ENCODE assay signal across 1 cellular context in the genomic region with DNA sequence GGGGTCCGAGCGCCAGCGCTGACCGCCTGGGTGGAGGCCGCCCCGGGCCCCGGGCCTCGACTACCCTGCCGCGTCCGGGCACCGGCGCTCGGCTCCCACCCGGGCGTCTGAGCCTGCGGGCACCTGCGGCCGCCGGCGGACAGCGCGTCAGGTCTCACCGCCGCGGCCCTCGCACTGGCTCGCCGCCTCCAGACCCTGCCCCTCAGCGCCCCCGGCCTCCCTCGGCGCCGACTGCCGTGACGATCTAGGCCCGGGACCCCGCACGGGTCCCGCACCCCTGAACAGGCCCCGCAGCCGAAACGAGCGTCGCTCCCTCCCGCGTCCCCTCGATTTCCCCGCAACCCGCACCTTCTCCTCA.
A peak's percentile ranks its signal among the peaks of the same experiment; 100 is the strongest.
TF ChIP-seq lines count a peak whose summit lies in the region.

No MANE protein-coding gene starts in this region.

TF ChIP-seq in K562, 482 proteins besides CTCF, POLR2A, EP300 and RAD21 (continued from another document and continues in another):
- TF ChIP-seq, protein P1, sequence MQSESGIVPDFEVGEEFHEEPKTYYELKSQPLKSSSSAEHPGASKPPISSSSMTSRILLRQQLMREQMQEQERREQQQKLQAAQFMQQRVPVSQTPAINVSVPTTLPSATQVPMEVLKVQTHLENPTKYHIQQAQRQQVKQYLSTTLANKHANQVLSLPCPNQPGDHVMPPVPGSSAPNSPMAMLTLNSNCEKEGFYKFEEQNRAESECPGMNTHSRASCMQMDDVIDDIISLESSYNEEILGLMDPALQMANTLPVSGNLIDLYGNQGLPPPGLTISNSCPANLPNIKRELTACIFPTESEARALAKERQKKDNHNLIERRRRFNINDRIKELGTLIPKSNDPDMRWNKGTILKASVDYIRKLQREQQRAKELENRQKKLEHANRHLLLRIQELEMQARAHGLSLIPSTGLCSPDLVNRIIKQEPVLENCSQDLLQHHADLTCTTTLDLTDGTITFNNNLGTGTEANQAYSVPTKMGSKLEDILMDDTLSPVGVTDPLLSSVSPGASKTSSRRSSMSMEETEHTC (IDR thresholded peaks at IDR 0.05) = no peak
- TF ChIP-seq STAT5A (IDR thresholded peaks at IDR 0.05; ENCODE audit: borderline replicate concordance, low read length) = no peak
- peak in 1 of 2 experiments; percentile 69; a peak in 1 of 4 replicates for TF ChIP-seq SIN3A (IDR thresholded peaks at IDR 0.05; ENCODE audit: borderline replicate concordance in 2 of 2, control insufficient read depth in 1 of 2, low read depth in 2 of 2, low read length in 2 of 2)
- TF ChIP-seq, protein P2, sequence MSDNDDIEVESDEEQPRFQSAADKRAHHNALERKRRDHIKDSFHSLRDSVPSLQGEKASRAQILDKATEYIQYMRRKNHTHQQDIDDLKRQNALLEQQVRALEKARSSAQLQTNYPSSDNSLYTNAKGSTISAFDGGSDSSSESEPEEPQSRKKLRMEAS (CRISPR knock-in tag; IDR thresholded peaks at IDR 0.05) = no peak
- TF ChIP-seq, protein P3, sequence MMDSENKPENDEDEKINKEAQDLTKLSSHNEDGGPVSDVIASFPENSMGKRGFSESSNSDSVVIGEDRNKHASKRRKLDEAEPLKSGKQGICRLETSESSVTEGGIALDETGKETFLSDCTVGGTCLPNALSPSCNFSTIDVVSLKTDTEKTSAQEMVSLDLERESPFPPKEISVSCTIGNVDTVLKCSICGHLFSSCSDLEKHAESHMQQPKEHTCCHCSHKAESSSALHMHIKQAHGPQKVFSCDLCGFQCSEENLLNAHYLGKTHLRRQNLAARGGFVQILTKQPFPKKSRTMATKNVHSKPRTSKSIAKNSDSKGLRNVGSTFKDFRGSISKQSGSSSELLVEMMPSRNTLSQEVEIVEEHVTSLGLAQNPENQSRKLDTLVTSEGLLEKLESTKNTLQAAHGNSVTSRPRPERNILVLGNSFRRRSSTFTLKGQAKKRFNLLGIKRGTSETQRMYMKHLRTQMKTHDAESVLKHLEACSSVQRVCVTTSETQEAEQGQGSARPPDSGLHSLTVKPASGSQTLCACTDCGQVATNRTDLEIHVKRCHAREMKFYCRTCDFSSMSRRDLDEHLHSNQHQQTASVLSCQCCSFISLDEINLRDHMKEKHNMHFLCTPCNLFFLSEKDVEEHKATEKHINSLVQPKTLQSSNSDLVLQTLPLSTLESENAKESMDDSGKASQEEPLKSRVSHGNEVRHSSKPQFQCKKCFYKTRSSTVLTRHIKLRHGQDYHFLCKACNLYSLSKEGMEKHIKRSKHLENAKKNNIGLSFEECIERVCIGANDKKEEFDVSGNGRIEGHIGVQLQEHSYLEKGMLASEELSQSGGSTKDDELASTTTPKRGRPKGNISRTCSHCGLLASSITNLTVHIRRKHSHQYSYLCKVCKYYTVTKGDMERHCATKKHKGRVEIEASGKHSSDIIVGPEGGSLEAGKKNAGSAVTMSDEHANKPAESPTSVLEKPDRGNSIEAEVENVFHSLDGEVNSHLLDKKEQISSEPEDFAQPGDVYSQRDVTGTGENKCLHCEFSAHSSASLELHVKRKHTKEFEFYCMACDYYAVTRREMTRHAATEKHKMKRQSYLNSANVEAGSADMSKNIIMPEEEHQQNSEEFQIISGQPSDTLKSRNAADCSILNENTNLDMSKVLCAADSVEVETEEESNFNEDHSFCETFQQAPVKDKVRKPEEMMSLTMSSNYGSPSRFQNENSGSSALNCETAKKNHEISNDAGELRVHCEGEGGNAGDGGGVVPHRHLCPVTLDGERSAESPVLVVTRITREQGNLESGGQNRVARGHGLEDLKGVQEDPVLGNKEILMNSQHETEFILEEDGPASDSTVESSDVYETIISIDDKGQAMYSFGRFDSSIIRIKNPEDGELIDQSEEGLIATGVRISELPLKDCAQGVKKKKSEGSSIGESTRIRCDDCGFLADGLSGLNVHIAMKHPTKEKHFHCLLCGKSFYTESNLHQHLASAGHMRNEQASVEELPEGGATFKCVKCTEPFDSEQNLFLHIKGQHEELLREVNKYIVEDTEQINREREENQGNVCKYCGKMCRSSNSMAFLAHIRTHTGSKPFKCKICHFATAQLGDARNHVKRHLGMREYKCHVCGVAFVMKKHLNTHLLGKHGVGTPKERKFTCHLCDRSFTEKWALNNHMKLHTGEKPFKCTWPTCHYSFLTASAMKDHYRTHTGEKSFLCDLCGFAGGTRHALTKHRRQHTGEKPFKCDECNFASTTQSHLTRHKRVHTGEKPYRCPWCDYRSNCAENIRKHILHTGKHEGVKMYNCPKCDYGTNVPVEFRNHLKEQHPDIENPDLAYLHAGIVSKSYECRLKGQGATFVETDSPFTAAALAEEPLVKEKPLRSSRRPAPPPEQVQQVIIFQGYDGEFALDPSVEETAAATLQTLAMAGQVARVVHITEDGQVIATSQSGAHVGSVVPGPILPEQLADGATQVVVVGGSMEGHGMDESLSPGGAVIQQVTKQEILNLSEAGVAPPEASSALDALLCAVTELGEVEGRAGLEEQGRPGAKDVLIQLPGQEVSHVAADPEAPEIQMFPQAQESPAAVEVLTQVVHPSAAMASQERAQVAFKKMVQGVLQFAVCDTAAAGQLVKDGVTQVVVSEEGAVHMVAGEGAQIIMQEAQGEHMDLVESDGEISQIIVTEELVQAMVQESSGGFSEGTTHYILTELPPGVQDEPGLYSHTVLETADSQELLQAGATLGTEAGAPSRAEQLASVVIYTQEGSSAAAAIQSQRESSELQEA (IDR thresholded peaks at IDR 0.05; ENCODE audit: low read depth) = no peak
- TF ChIP-seq ILK (tag; IDR thresholded peaks at IDR 0.05; ENCODE audit: borderline replicate concordance, low read depth) = no peak
- no peak for TF ChIP-seq MLX (CRISPR knock-in tag; conservative IDR thresholded peaks at IDR 0.05)
- no peak for TF ChIP-seq BRCA1 (IDR thresholded peaks at IDR 0.05)
- TF ChIP-seq BRCA1 (CRISPR knock-in tag; IDR thresholded peaks at IDR 0.05) = no peak
- peak; percentile 75; the same call in 1 of the 2 replicates for TF ChIP-seq SRSF3 (IDR thresholded peaks at IDR 0.05; ENCODE audit: insufficient read depth, low read length)
- TF ChIP-seq, protein P4, sequence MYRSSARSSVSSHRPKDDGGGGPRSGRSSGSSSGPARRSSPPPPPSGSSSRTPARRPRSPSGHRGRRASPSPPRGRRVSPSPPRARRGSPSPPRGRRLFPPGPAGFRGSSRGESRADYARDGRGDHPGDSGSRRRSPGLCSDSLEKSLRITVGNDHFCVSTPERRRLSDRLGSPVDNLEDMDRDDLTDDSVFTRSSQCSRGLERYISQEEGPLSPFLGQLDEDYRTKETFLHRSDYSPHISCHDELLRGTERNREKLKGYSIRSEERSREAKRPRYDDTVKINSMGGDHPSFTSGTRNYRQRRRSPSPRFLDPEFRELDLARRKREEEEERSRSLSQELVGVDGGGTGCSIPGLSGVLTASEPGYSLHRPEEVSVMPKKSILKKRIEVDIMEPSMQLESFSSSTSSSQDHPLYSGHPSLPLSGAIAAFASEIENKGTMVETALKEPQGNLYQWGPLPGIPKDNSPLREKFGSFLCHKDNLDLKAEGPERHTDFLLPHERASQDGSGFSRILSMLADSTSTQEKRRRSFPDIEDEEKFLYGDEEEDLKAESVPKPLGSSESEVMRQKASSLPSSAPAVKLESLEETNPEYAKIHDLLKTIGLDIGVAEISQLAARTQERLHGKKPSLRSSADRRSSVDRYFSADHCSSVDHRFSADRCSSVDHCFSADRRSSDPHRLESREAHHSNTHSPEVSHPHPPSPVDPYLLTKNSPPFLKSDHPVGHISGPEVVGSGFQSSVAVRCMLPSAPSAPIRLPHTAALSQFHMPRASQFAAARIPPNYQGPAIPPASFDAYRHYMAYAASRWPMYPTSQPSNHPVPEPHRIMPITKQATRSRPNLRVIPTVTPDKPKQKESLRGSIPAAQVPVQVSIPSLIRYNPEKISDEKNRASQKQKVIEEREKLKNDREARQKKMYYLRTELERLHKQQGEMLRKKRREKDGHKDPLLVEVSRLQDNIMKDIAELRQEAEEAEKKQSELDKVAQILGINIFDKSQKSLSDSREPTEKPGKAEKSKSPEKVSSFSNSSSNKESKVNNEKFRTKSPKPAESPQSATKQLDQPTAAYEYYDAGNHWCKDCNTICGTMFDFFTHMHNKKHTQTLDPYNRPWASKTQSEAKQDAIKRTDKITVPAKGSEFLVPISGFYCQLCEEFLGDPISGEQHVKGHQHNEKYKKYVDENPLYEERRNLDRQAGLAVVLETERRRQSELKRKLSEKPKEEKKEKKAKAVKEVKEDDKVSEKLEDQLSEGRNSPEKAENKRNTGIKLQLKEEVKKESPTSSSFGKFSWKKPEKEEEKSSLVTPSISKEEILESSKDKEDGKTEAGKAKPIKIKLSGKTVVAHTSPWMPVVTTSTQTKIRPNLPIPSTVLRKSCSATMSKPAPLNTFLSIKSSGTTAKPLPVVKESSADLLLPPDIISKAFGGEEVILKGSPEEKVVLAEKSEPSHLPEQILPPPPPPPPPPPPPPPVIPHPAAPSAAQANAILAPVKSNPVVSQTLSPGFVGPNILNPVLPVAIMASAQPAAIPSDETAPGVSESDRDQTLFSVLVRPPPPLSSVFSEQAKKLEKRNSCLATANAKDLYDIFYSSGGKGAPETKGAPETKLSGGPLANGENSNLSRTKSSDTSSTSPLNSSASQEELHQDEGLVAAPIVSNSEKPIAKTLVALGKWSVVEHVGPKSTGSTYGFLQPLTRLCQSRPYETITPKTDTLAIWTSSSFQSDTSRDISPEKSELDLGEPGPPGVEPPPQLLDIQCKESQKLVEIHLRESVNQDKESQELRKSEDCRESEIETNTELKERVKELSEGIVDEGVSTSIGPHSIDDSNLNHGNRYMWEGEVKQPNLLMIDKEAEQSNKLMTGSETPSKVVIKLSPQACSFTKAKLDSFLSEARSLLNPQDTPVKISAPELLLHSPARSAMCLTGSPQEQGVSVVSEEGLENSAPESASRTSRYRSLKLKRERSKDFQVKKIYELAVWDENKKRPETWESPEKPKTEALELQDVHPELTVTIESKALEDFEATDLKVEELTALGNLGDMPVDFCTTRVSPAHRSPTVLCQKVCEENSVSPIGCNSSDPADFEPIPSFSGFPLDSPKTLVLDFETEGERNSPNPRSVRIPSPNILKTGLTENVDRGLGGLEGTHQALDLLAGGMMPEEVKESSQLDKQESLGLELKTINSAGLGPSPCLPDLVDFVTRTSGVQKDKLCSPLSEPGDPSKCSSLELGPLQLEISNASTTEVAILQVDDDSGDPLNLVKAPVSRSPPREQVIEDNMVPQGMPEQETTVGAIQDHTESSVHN (IDR thresholded peaks at IDR 0.05; ENCODE audit: borderline replicate concordance in 1 of 2, low read depth in 1 of 2) = no peak
- no peak for TF ChIP-seq ESRRA (IDR thresholded peaks at IDR 0.05; ENCODE audit: borderline replicate concordance, low read depth)
- no peak for TF ChIP-seq DACH1 (IDR thresholded peaks at IDR 0.05; ENCODE audit: partially characterized antibody)
- TF ChIP-seq ETV1 (tag; conservative IDR thresholded peaks at IDR 0.05; ENCODE audit: low read depth) = no peak
- TF ChIP-seq NFE2L1 (tag; IDR thresholded peaks at IDR 0.05; ENCODE audit: borderline replicate concordance, low read depth) = no peak
- 0 out of 2 replicates have a peak, but pooled peaks have one; percentile 4 for TF ChIP-seq FOXJ2 (tag; IDR thresholded peaks at IDR 0.05)
- TF ChIP-seq ZNF778 (CRISPR knock-in tag; IDR thresholded peaks at IDR 0.05) = no peak
- TF ChIP-seq, protein P5, sequence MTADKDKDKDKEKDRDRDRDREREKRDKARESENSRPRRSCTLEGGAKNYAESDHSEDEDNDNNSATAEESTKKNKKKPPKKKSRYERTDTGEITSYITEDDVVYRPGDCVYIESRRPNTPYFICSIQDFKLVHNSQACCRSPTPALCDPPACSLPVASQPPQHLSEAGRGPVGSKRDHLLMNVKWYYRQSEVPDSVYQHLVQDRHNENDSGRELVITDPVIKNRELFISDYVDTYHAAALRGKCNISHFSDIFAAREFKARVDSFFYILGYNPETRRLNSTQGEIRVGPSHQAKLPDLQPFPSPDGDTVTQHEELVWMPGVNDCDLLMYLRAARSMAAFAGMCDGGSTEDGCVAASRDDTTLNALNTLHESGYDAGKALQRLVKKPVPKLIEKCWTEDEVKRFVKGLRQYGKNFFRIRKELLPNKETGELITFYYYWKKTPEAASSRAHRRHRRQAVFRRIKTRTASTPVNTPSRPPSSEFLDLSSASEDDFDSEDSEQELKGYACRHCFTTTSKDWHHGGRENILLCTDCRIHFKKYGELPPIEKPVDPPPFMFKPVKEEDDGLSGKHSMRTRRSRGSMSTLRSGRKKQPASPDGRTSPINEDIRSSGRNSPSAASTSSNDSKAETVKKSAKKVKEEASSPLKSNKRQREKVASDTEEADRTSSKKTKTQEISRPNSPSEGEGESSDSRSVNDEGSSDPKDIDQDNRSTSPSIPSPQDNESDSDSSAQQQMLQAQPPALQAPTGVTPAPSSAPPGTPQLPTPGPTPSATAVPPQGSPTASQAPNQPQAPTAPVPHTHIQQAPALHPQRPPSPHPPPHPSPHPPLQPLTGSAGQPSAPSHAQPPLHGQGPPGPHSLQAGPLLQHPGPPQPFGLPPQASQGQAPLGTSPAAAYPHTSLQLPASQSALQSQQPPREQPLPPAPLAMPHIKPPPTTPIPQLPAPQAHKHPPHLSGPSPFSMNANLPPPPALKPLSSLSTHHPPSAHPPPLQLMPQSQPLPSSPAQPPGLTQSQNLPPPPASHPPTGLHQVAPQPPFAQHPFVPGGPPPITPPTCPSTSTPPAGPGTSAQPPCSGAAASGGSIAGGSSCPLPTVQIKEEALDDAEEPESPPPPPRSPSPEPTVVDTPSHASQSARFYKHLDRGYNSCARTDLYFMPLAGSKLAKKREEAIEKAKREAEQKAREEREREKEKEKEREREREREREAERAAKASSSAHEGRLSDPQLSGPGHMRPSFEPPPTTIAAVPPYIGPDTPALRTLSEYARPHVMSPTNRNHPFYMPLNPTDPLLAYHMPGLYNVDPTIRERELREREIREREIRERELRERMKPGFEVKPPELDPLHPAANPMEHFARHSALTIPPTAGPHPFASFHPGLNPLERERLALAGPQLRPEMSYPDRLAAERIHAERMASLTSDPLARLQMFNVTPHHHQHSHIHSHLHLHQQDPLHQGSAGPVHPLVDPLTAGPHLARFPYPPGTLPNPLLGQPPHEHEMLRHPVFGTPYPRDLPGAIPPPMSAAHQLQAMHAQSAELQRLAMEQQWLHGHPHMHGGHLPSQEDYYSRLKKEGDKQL (CRISPR knock-in tag; IDR thresholded peaks at IDR 0.05; ENCODE audit: borderline replicate concordance) = no peak; the same call in 1 of the 2 replicates
- TF ChIP-seq, protein P6, sequence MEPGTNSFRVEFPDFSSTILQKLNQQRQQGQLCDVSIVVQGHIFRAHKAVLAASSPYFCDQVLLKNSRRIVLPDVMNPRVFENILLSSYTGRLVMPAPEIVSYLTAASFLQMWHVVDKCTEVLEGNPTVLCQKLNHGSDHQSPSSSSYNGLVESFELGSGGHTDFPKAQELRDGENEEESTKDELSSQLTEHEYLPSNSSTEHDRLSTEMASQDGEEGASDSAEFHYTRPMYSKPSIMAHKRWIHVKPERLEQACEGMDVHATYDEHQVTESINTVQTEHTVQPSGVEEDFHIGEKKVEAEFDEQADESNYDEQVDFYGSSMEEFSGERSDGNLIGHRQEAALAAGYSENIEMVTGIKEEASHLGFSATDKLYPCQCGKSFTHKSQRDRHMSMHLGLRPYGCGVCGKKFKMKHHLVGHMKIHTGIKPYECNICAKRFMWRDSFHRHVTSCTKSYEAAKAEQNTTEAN (CRISPR knock-in tag; IDR thresholded peaks at IDR 0.05) = no peak
- TF ChIP-seq ZBTB26 (CRISPR knock-in tag; IDR thresholded peaks at IDR 0.05) = no peak
